Comparison of ENCODE assay signal across 9 cellular contexts in the genomic region with DNA sequence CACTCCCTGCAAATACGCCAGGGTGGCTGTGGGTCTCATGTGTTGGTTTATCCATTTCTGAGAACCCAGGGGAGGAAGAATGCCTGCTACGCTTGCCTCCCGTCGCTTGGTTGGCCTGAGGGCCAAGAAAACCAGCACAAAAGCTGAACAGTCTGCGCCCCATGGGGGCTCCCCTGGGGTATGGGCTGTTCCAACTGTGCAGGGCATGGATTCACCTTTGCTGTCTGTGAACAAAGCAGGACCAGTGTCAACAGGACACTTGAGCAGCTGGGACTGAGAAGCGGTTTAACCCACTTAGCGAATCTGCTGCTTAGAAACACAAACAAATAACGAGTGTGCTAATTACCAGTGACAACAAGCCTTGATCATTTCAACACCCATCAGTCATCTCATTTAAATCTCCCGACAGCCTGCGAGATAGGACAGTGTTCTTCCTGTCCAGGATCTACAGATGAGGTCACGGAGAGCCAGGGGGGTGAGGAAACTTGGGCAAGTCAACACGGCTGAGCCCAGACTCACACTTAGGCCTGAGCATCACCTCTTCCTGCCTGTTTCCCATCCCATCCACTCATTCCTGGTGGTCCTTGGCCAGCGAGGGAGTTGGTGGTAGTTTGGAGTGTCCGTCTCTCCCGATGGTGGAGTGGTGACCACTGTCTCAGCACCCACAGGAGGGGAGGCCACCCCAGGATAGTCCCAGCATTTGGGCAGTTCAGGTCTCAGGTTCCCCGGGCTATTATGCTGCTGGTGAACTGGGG.
A peak's percentile ranks its signal among the peaks of the same experiment; 100 is the strongest.
DNase-seq lines count a peak whose midpoint lies in the region; ATAC-seq and TF ChIP-seq lines count a peak whose summit lies in the region.
"Had no signal": no experiment of that assay in that cellular context is flagged by ENCODE, and none has a peak within 500 bp of the region (broad histone marks: within the 10 kb centered on the region; RNA-seq: fewer than 3 reads in every experiment).

No MANE protein-coding gene starts in this region.

- peak overlapping the region; percentile 67 for H3K4me2 ChIP-seq in BLaER1

- no peak overlapping the region; the same call in 1 of the 2 replicates for H3K9ac ChIP-seq in BLaER1

- TF ChIP-seq POLR2A in Peyer's patch (IDR thresholded peaks at IDR 0.05), result no peak

- H3K4me3 ChIP-seq in BLaER1 (no peak overlapping the region), Peyer's patch (no peak overlapping the region)

- no peaks in the 10 kb centered on the region for H3K36me3 ChIP-seq in BLaER1
- no peaks in the 10 kb centered on the region for H3K36me3 ChIP-seq in Peyer's patch

- H4K20me1 ChIP-seq in BLaER1, result no peaks in the 10 kb centered on the region

- H3K27ac ChIP-seq in BLaER1, result peak overlapping the region; percentile 54
- peak overlapping the region; percentile 14 to 46 (median 34) for H3K27ac ChIP-seq in Peyer's patch

- H3K4me1 ChIP-seq in BLaER1, result peaks cover 72% of the 10 kb centered on the region
- peaks cover 0 to 25% (median 6%) of the 10 kb centered on the region in 4 donors for H3K4me1 ChIP-seq in Peyer's patch

- DNase-seq in NCI-H1417 treated with DMSO at 0.1 percent for 48 hours (lab: John Stamatoyannopoulos, UW) (peak; percentile 86), Peyer's patch (no peak), left ventricle myocardium superior (peak; percentile 50), foreskin melanocyte (no peak), iPS-NIHi7 (ENCODE audit: extremely low spot score) (no peak)
- DNase-seq in activated naive CD4-positive, alpha-beta T cell (lab: John Stamatoyannopoulos, UW), result no peak
- DNase-seq: SIG-M5 had no signal

- TF ChIP-seq CTCF in Peyer's patch (IDR thresholded peaks at IDR 0.05), result no peak

- no peaks in the 10 kb centered on the region for H3K27me3 ChIP-seq in BLaER1
- H3K27me3 ChIP-seq in Peyer's patch, result no peaks in the 10 kb centered on the region

- intact Hi-C loops in left ventricle myocardium superior (cut with micrococcal nuclease), result no loop called here

- no peaks in the 10 kb centered on the region for H3K9me3 ChIP-seq in BLaER1
- no peaks in the 10 kb centered on the region for H3K9me3 ChIP-seq in Peyer's patch

- ATAC-seq in left ventricle myocardium superior, result peak; percentile 26
- ATAC-seq in GM19452 (IDR thresholded peaks at IDR 0.05; ENCODE audit: unreplicated experiment), result no peak

Comparison
In these comparisons a context has a peak if more than half of its experiments do, and no peak if none do; other contexts are left out.
1. DNase-seq: peak in NCI-H1417 treated with DMSO at 0.1 percent for 48 hours (single experiment) and left ventricle myocardium superior (single experiment); none in Peyer's patch (0 of 3), foreskin melanocyte (single experiment), iPS-NIHi7 (single experiment) and activated naive CD4-positive, alpha-beta T cell (0 of 4).